ENCODE assay signal across 1 cellular context in genomic region chr19:9792191-9793050, GRCh38.
A peak's percentile ranks its signal among the peaks of the same experiment; 100 is the strongest.
TF ChIP-seq lines count a peak whose summit lies in the region.

No MANE protein-coding gene starts in this region.

TF ChIP-seq in H1, 55 proteins besides CTCF, POLR2A, EP300 and RAD21 (continued from another document):
- 0 out of 2 replicates have a peak, but pooled peaks have one; percentile 67 for TF ChIP-seq TCF12 (IDR thresholded peaks at IDR 0.05; ENCODE audit: low read depth, low read length)
- peak; percentile 22; the same call in 1 of the 2 replicates for TF ChIP-seq SP4 (IDR thresholded peaks at IDR 0.05; ENCODE audit: low read length)
- no peak for TF ChIP-seq EZH2 (IDR thresholded peaks at IDR 0.05; ENCODE audit: low read depth, low read length, severe bottlenecking)
- TF ChIP-seq PHF8 (conservative IDR thresholded peaks at IDR 0.05; ENCODE audit: low read depth, low read length): peak; percentile 78; the same call in 1 of the 2 replicates
- no peak for TF ChIP-seq CEBPB (IDR thresholded peaks at IDR 0.05; ENCODE audit: low read depth, low read length)
- TF ChIP-seq NANOG (IDR thresholded peaks at IDR 0.05; ENCODE audit: insufficient read depth, low read depth, low read length, poor library complexity, severe bottlenecking): no peak
- peak; percentile 58 to 64; a peak in 1 of 4 replicates for TF ChIP-seq HDAC2 (IDR thresholded peaks at IDR 0.05; ENCODE audit: borderline replicate concordance in 1 of 2, low read depth in 2 of 2, low read length in 2 of 2)
- TF ChIP-seq USF2 (IDR thresholded peaks at IDR 0.05; ENCODE audit: low read length): peak; percentile 15; the same call in 1 of the 2 replicates
- no peak for TF ChIP-seq ASH2L (IDR thresholded peaks at IDR 0.05; ENCODE audit: low read length)
- TF ChIP-seq BACH1 (IDR thresholded peaks at IDR 0.05; ENCODE audit: low read length): no peak
- peak; percentile 85 for TF ChIP-seq E2F6 (IDR thresholded peaks at IDR 0.05)
- no peak for TF ChIP-seq CBX5 (IDR thresholded peaks at IDR 0.05; ENCODE audit: low read depth, low read length)
- peak; percentile 76 for TF ChIP-seq SAP30 (IDR thresholded peaks at IDR 0.05; ENCODE audit: insufficient read depth, insufficient replicate concordance, low read length)
- TF ChIP-seq CHD1 (IDR thresholded peaks at IDR 0.05; ENCODE audit: low read depth, low read length): no peak
- peak in 1 of 2 experiments; percentile 82; a peak in 2 of 4 replicates for TF ChIP-seq SIN3A (conservative IDR thresholded peaks at IDR 0.05 in 1 of 2, IDR thresholded peaks at IDR 0.05 in 1 of 2; ENCODE audit: low read depth in 1 of 2, low read length in 2 of 2)
- no peak for TF ChIP-seq GTF2F1 (IDR thresholded peaks at IDR 0.05; ENCODE audit: borderline replicate concordance, low read depth, low read length)
- TF ChIP-seq TAF1 (IDR thresholded peaks at IDR 0.05; ENCODE audit: low read depth, low read length): peak; percentile 69
- TF ChIP-seq CBX8 (IDR thresholded peaks at IDR 0.05; ENCODE audit: borderline replicate concordance, low read depth, low read length): no peak
- TF ChIP-seq EGR1 (IDR thresholded peaks at IDR 0.05; ENCODE audit: borderline replicate concordance, low read depth, low read length): no peak; the same call in 1 of the 2 replicates
- TF ChIP-seq MAFK (IDR thresholded peaks at IDR 0.05; ENCODE audit: low read depth, low read length): no peak
- TF ChIP-seq RNF2 (IDR thresholded peaks at IDR 0.05; ENCODE audit: borderline replicate concordance, low read depth, low read length, missing control alignments, poor library complexity, severe bottlenecking): no peak
- no peak for TF ChIP-seq YY1 (IDR thresholded peaks at IDR 0.05; ENCODE audit: low read depth, low read length)
- peak; percentile 97 for TF ChIP-seq MAX (IDR thresholded peaks at IDR 0.05)
- no peak for TF ChIP-seq KDM1A (IDR thresholded peaks at IDR 0.05; ENCODE audit: borderline replicate concordance, low read length)
- TF ChIP-seq TBP (IDR thresholded peaks at IDR 0.05; ENCODE audit: low read depth, low read length): peak; percentile 68; the same call in 1 of the 2 replicates
- no peak for TF ChIP-seq ATF3 (IDR thresholded peaks at IDR 0.05; ENCODE audit: insufficient read depth, low read depth, low read length)
- TF ChIP-seq CREB1 (IDR thresholded peaks at IDR 0.05): 0 out of 2 replicates have a peak, but pooled peaks have one; percentile 28
- no peak for TF ChIP-seq KDM5A (IDR thresholded peaks at IDR 0.05; ENCODE audit: low read length)
- peak; percentile 38; the same call in 1 of the 2 replicates for TF ChIP-seq SP1 (IDR thresholded peaks at IDR 0.05; ENCODE audit: low read depth, low read length)
- TF ChIP-seq ZNF274 (IDR thresholded peaks at IDR 0.05; ENCODE audit: borderline replicate concordance, extremely low read depth, low read length): no peak
- TF ChIP-seq POU5F1 (IDR thresholded peaks at IDR 0.05; ENCODE audit: low read depth, low read length): no peak
- no peak for TF ChIP-seq RFX5 (IDR thresholded peaks at IDR 0.05; ENCODE audit: borderline replicate concordance, low read depth, low read length)
- TF ChIP-seq TEAD4 (IDR thresholded peaks at IDR 0.05; ENCODE audit: low read depth, low read length): no peak
